11 cellular contexts compared by ENCODE assay signal in the genomic region with DNA sequence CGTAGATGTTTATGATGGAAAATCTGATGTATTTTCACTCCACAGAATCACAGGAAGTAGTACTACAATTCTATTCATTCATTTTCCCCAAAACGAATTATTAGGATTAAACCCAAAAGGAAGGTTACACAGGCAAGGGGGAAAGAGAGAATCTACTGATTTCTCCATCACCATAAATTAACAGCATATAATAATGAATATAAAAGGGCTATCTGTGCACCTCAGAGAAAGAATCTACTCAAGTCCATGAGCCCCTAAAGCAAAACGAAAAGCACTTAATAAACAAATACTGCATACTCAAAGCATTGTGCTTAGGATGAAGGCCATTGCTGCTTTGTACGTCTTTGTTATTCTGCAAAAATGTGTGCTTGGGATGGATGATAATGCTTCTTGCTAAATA.
"Had no signal": no experiment of that assay in that cellular context is flagged by ENCODE, and none has a peak within 500 bp of the region (broad histone marks: within the 10 kb centered on the region; RNA-seq: fewer than 3 reads in every experiment).

No MANE protein-coding gene starts in this region.

- H3K4me1 ChIP-seq: HAP-1 had no signal

- H3K36me3 ChIP-seq: HAP-1 had no signal

- H3K9me3 ChIP-seq: HAP-1 had no signal

- H3K9ac ChIP-seq: GM23248 had no signal

- H3K27ac ChIP-seq: GM23248 had no signal

- H3K4me2 ChIP-seq: GM23338 had no signal

- DNase-seq: GM23248, GOT3, H7, H9, HCEC 1CT, HFFc6 had no signal

- FAIRE-seq: H1, H54 had no signal

- ATAC-seq: GM23338, HCT116 had no signal

- H3K4me3 ChIP-seq: GM23248, GM23338, HAP-1 had no signal

- H2AFZ ChIP-seq: GM23248, GM23338 had no signal
